Comparison of ENCODE assay signal across 8 cellular contexts in the genomic region with DNA sequence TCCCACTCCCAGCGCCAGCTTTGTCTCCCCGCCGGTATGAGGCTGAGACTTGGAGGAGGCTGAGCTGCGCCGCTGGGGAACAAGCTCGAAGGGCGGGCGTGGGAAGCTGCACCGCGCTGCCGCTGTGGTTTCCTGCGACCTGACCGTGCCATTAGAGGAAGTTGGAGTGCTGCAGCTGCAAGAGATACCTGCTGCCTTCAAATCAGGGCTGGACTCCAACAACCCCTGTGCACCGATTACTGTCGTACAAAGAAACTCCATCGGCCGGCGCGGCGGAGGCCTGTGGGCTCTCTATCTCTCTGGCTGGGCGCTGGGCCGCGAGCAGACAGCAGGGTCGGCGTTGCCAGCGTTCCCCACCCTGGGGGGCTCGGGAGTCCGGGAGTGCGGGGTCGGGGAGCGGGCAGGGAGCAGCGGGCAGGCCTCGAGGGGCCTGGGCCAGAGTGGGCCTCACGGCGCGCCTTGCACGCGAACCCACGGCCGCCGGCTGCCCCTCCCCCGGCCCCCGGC. TPM values are rescaled to one million over a fixed set of nuclear protein-coding genes. Genes with fewer than 3 reads are reported as not detected.
DNase-seq lines count a peak whose midpoint lies in the region; ATAC-seq, FAIRE-seq and TF ChIP-seq lines count a peak whose summit lies in the region.

No MANE protein-coding gene starts in this region.

- peak; percentile 58 for DNase-seq in GM04504 (ENCODE audit: low read depth)
- DNase-seq in H54 (ENCODE audit: insufficient read length, low spot score), result peak; percentile 26
- DNase-seq in M059J (ENCODE audit: low read depth), result peak; percentile 85
- DNase-seq in SW 1271 (lab: John Stamatoyannopoulos, UW), result peak; percentile 44 to 66
- peak; percentile 82 for DNase-seq in left ventricle myocardium superior
- peak; percentile 94 for DNase-seq in retina
- no peak for DNase-seq in inferior parietal cortex (ENCODE audit: extremely low spot score)

- TF ChIP-seq POLR2A in H54 (IDR thresholded peaks at IDR 0.05; ENCODE audit: low read depth, low read length), result 0 out of 2 replicates have a peak, but pooled peaks have one; percentile 3

- H3K27ac ChIP-seq in adipose tissue (ENCODE audit: low read depth, low read length), result peak overlapping the region; percentile 99

- ATAC-seq in left ventricle myocardium superior, result peak; percentile 53

- intact Hi-C loops in left ventricle myocardium superior (cut with micrococcal nuclease), result loop anchor here (5.0 kb wide), 1 partner anchor 217 kb away; a partner anchor contains a TSS

- peak; percentile 36 for FAIRE-seq in H54 (lab: Jason Lieb, UNC)

- WGBS in adipose tissue, 3 donors, result 0% methylated on average over 32 to 43 of the region's 43 CpGs

RNA-seq across cellular contexts. Expression of a gene that starts 1.2 kb away (rescaled TPM):
- total RNA-seq in M059J (2014; rRNA removed; shearing (Covaris generic)), result 76.9 and 98.6 TPM in 2 replicates
- 10 to 100 TPM in 2 of 3 donors, 1 to 10 TPM in 1; 9.6 to 17.4 (median 13.9) TPM for polyA plus RNA-seq in adipose tissue
- 39.6 TPM for total RNA-seq in left ventricle myocardium superior
